In the genomic region with DNA sequence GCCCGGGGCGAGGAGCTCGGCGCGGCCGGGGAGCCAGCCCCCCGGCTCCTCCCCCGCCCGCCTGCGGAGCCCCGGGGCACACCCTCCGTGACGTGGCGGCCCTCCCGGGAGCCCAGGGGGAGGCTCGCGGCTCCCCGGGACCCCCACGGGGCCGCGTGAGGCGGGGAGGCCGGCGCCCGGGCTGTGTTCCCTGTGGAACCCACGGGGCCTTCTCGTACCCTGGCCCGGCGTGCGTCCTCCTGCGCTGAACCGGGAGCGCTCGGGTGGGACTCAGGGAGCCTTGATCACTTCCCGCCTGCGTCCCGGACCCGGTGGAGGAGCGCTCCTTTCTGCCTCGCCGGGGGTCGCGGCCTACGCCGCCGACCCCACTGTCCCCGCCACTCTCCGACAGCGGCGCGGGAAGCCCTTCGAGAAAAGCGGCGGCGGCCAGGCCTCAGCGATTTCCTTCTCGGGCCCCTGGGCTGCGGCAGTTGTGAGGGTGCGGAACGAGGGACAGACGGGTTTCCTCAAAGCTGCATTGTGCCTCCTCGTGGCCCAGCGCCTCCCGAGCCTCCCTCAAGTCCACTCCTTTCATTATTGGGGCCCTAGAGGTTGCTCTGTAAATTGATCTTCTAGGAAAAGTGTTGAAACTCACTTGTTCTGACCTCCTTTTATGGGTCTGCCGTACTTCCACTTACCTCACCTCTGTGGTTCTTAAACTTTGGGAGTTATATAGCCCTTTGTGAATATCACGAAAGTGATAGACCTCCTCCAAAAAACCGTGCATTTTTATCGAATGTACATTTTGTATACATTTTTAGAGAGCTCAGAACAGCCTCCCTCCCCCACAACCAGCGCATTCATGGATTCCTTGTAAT, we compare ENCODE assay signal across 1 cellular context.
TF ChIP-seq lines count a peak whose summit lies in the region.

No MANE protein-coding gene starts in this region.

TF ChIP-seq in endothelial cell of umbilical vein, 7 proteins besides CTCF, POLR2A, EP300 and RAD21:
- TF ChIP-seq EZH2 (IDR thresholded peaks at IDR 0.05; ENCODE audit: borderline replicate concordance, low read depth, low read length, severe bottlenecking), result no peak
- TF ChIP-seq POLR2AphosphoS5 (IDR thresholded peaks at IDR 0.05; ENCODE audit: insufficient read depth, low read depth, low read length), result peak; percentile 78
- TF ChIP-seq FOS (IDR thresholded peaks at IDR 0.05; ENCODE audit: borderline replicate concordance, insufficient read depth, low read length), result no peak
- no peak for TF ChIP-seq JUN (IDR thresholded peaks at IDR 0.05; ENCODE audit: borderline replicate concordance, insufficient read depth, insufficient read length, low read depth)
- TF ChIP-seq MYC (IDR thresholded peaks at IDR 0.05; ENCODE audit: low read depth, low read length), result peak; percentile 21
- TF ChIP-seq, protein P1, sequence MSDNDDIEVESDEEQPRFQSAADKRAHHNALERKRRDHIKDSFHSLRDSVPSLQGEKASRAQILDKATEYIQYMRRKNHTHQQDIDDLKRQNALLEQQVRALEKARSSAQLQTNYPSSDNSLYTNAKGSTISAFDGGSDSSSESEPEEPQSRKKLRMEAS (IDR thresholded peaks at IDR 0.05; ENCODE audit: insufficient read depth, insufficient read length), result peak; percentile 57
- no peak for TF ChIP-seq GATA2 (IDR thresholded peaks at IDR 0.05; ENCODE audit: insufficient read depth, insufficient read length, low read depth, low read length)
